In genomic region chr16:2905241-2905987, GRCh38 we compare ENCODE assay signal across 9 cellular contexts. TPM values are rescaled to one million over a fixed set of nuclear protein-coding genes. Genes with fewer than 3 reads are reported as not detected.
A peak's percentile ranks its signal among the peaks of the same experiment; 100 is the strongest.
DNase-seq lines count a peak whose midpoint lies in the region; ATAC-seq and TF ChIP-seq lines count a peak whose summit lies in the region.
"Had no signal": no experiment of that assay in that cellular context is flagged by ENCODE, and none has a peak within 500 bp of the region (broad histone marks: within the 10 kb centered on the region; RNA-seq: fewer than 3 reads in every experiment).

No MANE protein-coding gene starts in this region.

- POLR2A ChIA-PET in activated CD4-positive, alpha-beta T cell treated with anti-CD3 and anti-CD28 coated beads, Interleukin-2, amount 10 ng/mL, durations not matched to agents 7 days and 5 days (lab: Charles Lee) = no interaction called here

- peaks cover 20% of the 10 kb centered on the region for H3K4me1 Mint-ChIP-seq in activated CD4-positive, alpha-beta T cell treated with anti-CD3 and anti-CD28 coated beads, Interleukin-2, amount 10 ng/mL, durations not matched to agents 7 days and 5 days

- H3K27me3 Mint-ChIP-seq in activated CD4-positive, alpha-beta T cell treated with anti-CD3 and anti-CD28 coated beads, Interleukin-2, amount 10 ng/mL, durations not matched to agents 7 days and 5 days = no peaks in the 10 kb centered on the region

- peak; percentile 89 for TF ChIP-seq POLR2A in GM19193 (IDR thresholded peaks at IDR 0.05; ENCODE audit: extremely low read depth, insufficient read depth, insufficient read length)

- no peaks in the 10 kb centered on the region for H3K9me3 Mint-ChIP-seq in activated CD4-positive, alpha-beta T cell treated with anti-CD3 and anti-CD28 coated beads, Interleukin-2, amount 10 ng/mL, durations not matched to agents 7 days and 5 days

- ATAC-seq in HG03432 (IDR thresholded peaks at IDR 0.05; ENCODE audit: unreplicated experiment) (peak; percentile 73), left lobe of liver (peak; percentile 83)

- no peaks in the 10 kb centered on the region for H3K36me3 Mint-ChIP-seq in activated CD4-positive, alpha-beta T cell treated with anti-CD3 and anti-CD28 coated beads, Interleukin-2, amount 10 ng/mL, durations not matched to agents 7 days and 5 days (ENCODE audit: low read depth)

- peak overlapping the region; percentile 84 for H3K4me3 Mint-ChIP-seq in activated CD4-positive, alpha-beta T cell treated with anti-CD3 and anti-CD28 coated beads, Interleukin-2, amount 10 ng/mL, durations not matched to agents 7 days and 5 days

- H3K27ac Mint-ChIP-seq in activated CD4-positive, alpha-beta T cell treated with anti-CD3 and anti-CD28 coated beads, Interleukin-2, amount 10 ng/mL, durations not matched to agents 7 days and 5 days = peak overlapping the region; percentile 83

- DNase-seq in Ammon's horn (ENCODE audit: low spot score) = peak; percentile 100
- DNase-seq in NCI-H524 (lab: John Stamatoyannopoulos, UW) = peak; percentile 98 to 99
- peak; percentile 97 for DNase-seq in activated CD4-positive, alpha-beta T cell treated with anti-CD3 and anti-CD28 coated beads, Interleukin-2, amount 10 ng/mL, durations not matched to agents 7 days and 5 days
- peak; percentile 99 for DNase-seq in dedifferentiated amniotic fluid mesenchymal stem cell (ENCODE audit: extremely low spot score)
- DNase-seq in left lobe of liver (ENCODE audit: low spot score) = peak; percentile 99
- DNase-seq in stimulated activated CD4-positive, alpha-beta T cell treated with anti-CD3 and anti-CD28 coated beads, Interleukin-2, amount 100 ng/mL, for 4 hours (ENCODE audit: low read depth) = peak; percentile 76

- CTCF ChIA-PET in activated CD4-positive, alpha-beta T cell treated with anti-CD3 and anti-CD28 coated beads, Interleukin-2, amount 10 ng/mL, durations not matched to agents 7 days and 5 days (lab: Charles Lee) = interaction anchor here (1.0 to 1.1 kb wide), 2 partner anchors 22 to 67 kb away, joined by 3 to 4 read pairs; no protein-coding TSS in a partner anchor

RNA-seq across cellular contexts. Expression of gene FLYWCH1, which starts 6.3 kb away (rescaled TPM):
- total RNA-seq in activated CD4-positive, alpha-beta T cell treated with anti-CD3 and anti-CD28 coated beads, Interleukin-2, amount 10 ng/mL, durations not matched to agents 7 days and 5 days = 10 to 100 TPM; 46.8 to 52.7 TPM
- 18.8 TPM for total RNA-seq in left lobe of liver

RNA-seq across cellular contexts. Expression of gene FLYWCH2, which starts 22.4 kb away (rescaled TPM):
- total RNA-seq in activated CD4-positive, alpha-beta T cell treated with anti-CD3 and anti-CD28 coated beads, Interleukin-2, amount 10 ng/mL, durations not matched to agents 7 days and 5 days = 10 to 100 TPM; 16.8 to 21.0 TPM
- total RNA-seq in left lobe of liver = 5.9 TPM

RNA-seq across cellular contexts. Expression of gene PRSS22, which starts 47.4 kb away (rescaled TPM):
- total RNA-seq in activated CD4-positive, alpha-beta T cell treated with anti-CD3 and anti-CD28 coated beads, Interleukin-2, amount 10 ng/mL, durations not matched to agents 7 days and 5 days = not detected
- 0.70 TPM for total RNA-seq in left lobe of liver
- total RNA-seq: activated CD8-positive, alpha-beta memory T cell treated with anti-CD3 and anti-CD28 coated beads for 36 hours had no signal

RNA-seq across cellular contexts. Expression of gene KREMEN2, which starts 58.7 kb away (rescaled TPM):
- under 1 TPM in 1 of 2 experiments, not detected in 1; 0.08 TPM for total RNA-seq in activated CD4-positive, alpha-beta T cell treated with anti-CD3 and anti-CD28 coated beads, Interleukin-2, amount 10 ng/mL, durations not matched to agents 7 days and 5 days
- not detected for total RNA-seq in left lobe of liver

Comparison
In these comparisons a context has a peak if more than half of its experiments do, and no peak if none do; other contexts are left out.
1. Peak in every context shown above with its lines: DNase-seq and ATAC-seq.